ENCODE assay signal across 1 cellular context in the genomic region with DNA sequence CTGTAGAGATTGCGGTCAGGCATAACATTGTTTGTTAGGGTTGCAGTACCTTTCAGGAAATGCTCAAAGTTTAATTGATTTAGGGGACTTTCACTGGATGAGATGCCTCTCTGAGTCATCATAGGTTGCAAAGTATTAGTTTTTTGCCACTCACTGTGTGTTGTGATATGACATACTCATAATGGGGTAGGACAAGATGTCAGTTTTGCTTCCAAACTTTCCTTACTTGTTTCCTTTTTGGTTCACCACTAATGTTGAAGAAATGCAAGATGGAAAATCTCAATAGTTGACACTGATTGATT.
TF ChIP-seq lines count a peak whose summit lies in the region.

No MANE protein-coding gene starts in this region.

TF ChIP-seq in K562, 482 proteins besides CTCF, POLR2A, EP300 and RAD21 (continued from another document):
- TF ChIP-seq, protein P1, sequence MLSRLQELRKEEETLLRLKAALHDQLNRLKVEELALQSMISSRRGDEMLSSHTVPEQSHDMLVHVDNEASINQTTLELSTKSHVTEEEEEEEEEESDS (CRISPR knock-in tag; IDR thresholded peaks at IDR 0.05): no peak
- TF ChIP-seq CBFA2T2 (conservative IDR thresholded peaks at IDR 0.05) (no peak), KDM5B (IDR thresholded peaks at IDR 0.05; ENCODE audit: insufficient replicate concordance, low read depth, low read length) (no peak), HNRNPH1 (optimal IDR thresholded peaks at IDR 0.05; ENCODE audit: low read depth, low read length) (no peak), RBFOX2 (IDR thresholded peaks at IDR 0.05; ENCODE audit: low read depth, low read length) (no peak)
TF ChIP-seq in K562: peak in this region for 3.
